In genomic region chr6:151475653-151476523, GRCh38 we compare ENCODE assay signal across 1 cellular context.
TF ChIP-seq lines count a peak whose summit lies in the region.

No MANE protein-coding gene starts in this region.

TF ChIP-seq in endothelial cell of umbilical vein, 7 proteins besides CTCF, POLR2A, EP300 and RAD21 (continued from another document):
- TF ChIP-seq GATA2 (IDR thresholded peaks at IDR 0.05; ENCODE audit: insufficient read depth, insufficient read length, low read depth, low read length) (no peak), JUN (IDR thresholded peaks at IDR 0.05; ENCODE audit: borderline replicate concordance, insufficient read depth, insufficient read length, low read depth) (no peak), MYC (IDR thresholded peaks at IDR 0.05; ENCODE audit: low read depth, low read length) (no peak), MAX (IDR thresholded peaks at IDR 0.05; ENCODE audit: insufficient read depth, insufficient read length) (no peak)
TF ChIP-seq in endothelial cell of umbilical vein: peak in this region for 0.
